13 cellular contexts compared by ENCODE assay signal in the genomic region with DNA sequence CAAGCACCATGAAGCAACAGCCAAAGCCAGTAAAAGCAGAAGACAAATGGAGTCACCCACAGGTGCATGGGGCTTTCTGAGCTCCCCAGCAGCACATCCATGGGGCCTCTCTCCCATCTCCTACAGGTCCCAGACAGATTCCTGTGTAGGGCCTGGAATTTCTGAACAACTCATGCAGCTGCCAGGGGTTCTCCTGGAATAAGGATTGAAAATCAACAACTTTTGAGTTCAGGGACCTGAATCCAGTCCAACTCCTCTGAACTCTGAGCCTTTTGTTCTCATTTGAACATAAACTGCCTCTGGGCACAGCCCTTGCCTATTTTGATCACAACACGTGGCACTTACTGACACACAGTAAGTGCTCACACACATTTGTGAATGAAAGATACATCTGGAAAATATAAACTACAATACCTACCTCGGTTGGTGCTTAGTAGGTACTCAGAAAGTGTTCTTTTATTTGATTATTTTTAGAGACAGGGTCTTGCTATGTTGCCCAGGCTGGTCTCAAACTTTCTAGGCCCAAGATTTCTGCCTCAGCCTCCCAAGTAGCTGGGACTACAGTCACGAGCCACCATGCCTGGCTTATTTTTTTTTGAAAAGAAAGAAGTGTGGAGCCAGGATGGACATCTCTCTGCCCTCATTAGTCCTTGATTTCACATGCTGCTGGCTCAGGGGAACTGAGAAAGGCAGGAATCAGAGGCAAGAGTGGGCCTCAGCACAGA. TPM values are rescaled to one million over a fixed set of nuclear protein-coding genes. Genes with fewer than 3 reads are reported as not detected.
DNase-seq lines count a peak whose midpoint lies in the region; ATAC-seq, FAIRE-seq and TF ChIP-seq lines count a peak whose summit lies in the region.
"Had no signal": no experiment of that assay in that cellular context is flagged by ENCODE, and none has a peak within 500 bp of the region (broad histone marks: within the 10 kb centered on the region; RNA-seq: fewer than 3 reads in every experiment).

No MANE protein-coding gene starts in this region.

- H3K9me1 ChIP-seq in endothelial cell of umbilical vein (replicated peaks; ENCODE audit: control insufficient read depth, extremely low read depth, insufficient read depth, low read length) = no peaks in the 10 kb centered on the region

- peak; percentile 42 for DNase-seq in MCF 10A (ENCODE audit: unreplicated experiment)
- no peak for DNase-seq in mammary epithelial cell
- DNase-seq in endothelial cell of umbilical vein (ENCODE audit: low read depth, low spot score) = peak; percentile 74
- DNase-seq in naive B cell = no peak
- no peak for DNase-seq in uterus
- DNase-seq in erythroblast (lab: John Stamatoyannopoulos, UW) = no peak
- no peak for DNase-seq in RCC 7860 (ENCODE audit: low spot score)
- DNase-seq: activated CD4-positive, alpha-beta T cell treated with anti-CD3 and anti-CD28 coated beads for 48 hours; NCI-H446 treated with DMSO at 0.1 percent for 48 hours; nephron progenitor cell; SIG-M5 had no signal

- dilution Hi-C loops in mammary epithelial cell (cut with HindIII; ENCODE audit: low sequenced_read_pairs) = no loop called here
- dilution Hi-C loops in endothelial cell of umbilical vein (cut with MboI; ENCODE audit: extremely low pct_ligation_motif_present, low sequenced_read_pairs) = no loop called here

- no peak for TF ChIP-seq CTCF in MCF 10A (IDR thresholded peaks at IDR 0.05; ENCODE audit: unreplicated experiment)
- no peak for TF ChIP-seq CTCF in mammary epithelial cell (conservative IDR thresholded peaks at IDR 0.05 in 1 of 2, IDR thresholded peaks at IDR 0.05 in 1 of 2; ENCODE audit: extremely low read depth in 1 of 2, insufficient read depth in 1 of 2, low read depth in 1 of 2, low read length in 2 of 2)
- TF ChIP-seq CTCF in endothelial cell of umbilical vein (IDR thresholded peaks at IDR 0.05; ENCODE audit: extremely low read depth in 1 of 2, insufficient read depth in 1 of 2, low read depth in 1 of 2, low read length in 2 of 2) = no peak
- TF ChIP-seq CTCF in uterus (IDR thresholded peaks at IDR 0.05) = no peak

- H3K9ac ChIP-seq in mammary epithelial cell (ENCODE audit: insufficient read depth, low read length) (no peak overlapping the region), endothelial cell of umbilical vein (replicated peaks; ENCODE audit: extremely low read depth, insufficient read depth, low read length) (no peak overlapping the region)

- ATAC-seq in naive B cell (ENCODE audit: low read depth in 2 of 2) (no peak), GM21737 (IDR thresholded peaks at IDR 0.05; ENCODE audit: unreplicated experiment) (no peak)

- 74% methylated on average over 3 of the region's 3 CpGs for WGBS in mammary epithelial cell (ENCODE audit: low coverage, missing lambda C conversion rate)

- H3K4me1 ChIP-seq in mammary epithelial cell (ENCODE audit: insufficient read depth, low read length) = peaks cover 21% of the 10 kb centered on the region
- H3K4me1 ChIP-seq in endothelial cell of umbilical vein (ENCODE audit: control insufficient read depth, extremely low read depth, insufficient read depth, low read length) = no peaks in the 10 kb centered on the region
- H3K4me1 ChIP-seq in uterus = peaks cover 10% of the 10 kb centered on the region in 2 donors

- POLR2A ChIA-PET in MCF 10A (lab: Yijun Ruan, JAX) (interaction anchor here (0.5 to 1.9 kb wide), 4 partner anchors 15 to 46 kb away, joined by 3 to 7 read pairs (median 5); partner anchors contain the start of gene GLRX5), endothelial cell of umbilical vein (lab: Charles Lee) (no interaction called here)

- H3K27ac Mint-ChIP-seq in MCF 10A (ENCODE audit: low read depth, unreplicated experiment) (peak overlapping the region; percentile 71), naive B cell (peak overlapping the region in 4 of 6 donors; percentile 26 to 84 (median 68))
- H3K27ac Mint-ChIP-seq: activated naive CD8-positive, alpha-beta T cell; nephron progenitor cell had no signal

- H3K4me3 ChIP-seq in mammary epithelial cell (replicated peaks in 1 of 3; ENCODE audit: insufficient read depth in 1 of 3, low read depth in 2 of 3, low read length in 3 of 3) (no peak overlapping the region), endothelial cell of umbilical vein (replicated peaks in 1 of 3; ENCODE audit: insufficient read depth in 1 of 3, low read depth in 1 of 3, low read length in 3 of 3) (no peak overlapping the region), uterus (no peak overlapping the region)

- no peaks in the 10 kb centered on the region for H3K36me3 Mint-ChIP-seq in MCF 10A (ENCODE audit: insufficient read depth, unreplicated experiment)
- H3K36me3 Mint-ChIP-seq in naive B cell = peaks cover 0 to 12% of the 10 kb centered on the region in 2 donors

- H3K9me3 ChIP-seq in mammary epithelial cell (replicated peaks; ENCODE audit: insufficient read depth, low read length) (no peaks in the 10 kb centered on the region), endothelial cell of umbilical vein (replicated peaks; ENCODE audit: control insufficient read depth, insufficient read depth, low read length) (no peaks in the 10 kb centered on the region), uterus (no peaks in the 10 kb centered on the region)

- no peaks in the 10 kb centered on the region for H4K20me1 ChIP-seq in mammary epithelial cell (ENCODE audit: insufficient read depth, low read length)
- no peaks in the 10 kb centered on the region for H4K20me1 ChIP-seq in endothelial cell of umbilical vein (replicated peaks; ENCODE audit: control insufficient read depth, extremely low read depth, insufficient read depth, low read length)

- H3K4me2 ChIP-seq in mammary epithelial cell (ENCODE audit: insufficient read depth, low read depth, low read length) (no peak overlapping the region), endothelial cell of umbilical vein (ENCODE audit: insufficient read depth, low read length) (no peak overlapping the region)

- BruUV-seq in MCF 10A (replicated peaks; lab: Mats Ljungman, UMichigan) (no TSS peak), mammary epithelial cell (replicated peaks; lab: Mats Ljungman, UMichigan) (no TSS peak), endothelial cell of umbilical vein (replicated peaks; lab: Mats Ljungman, UMichigan) (no TSS peak)

- intact Hi-C loops in MCF 10A (cut with micrococcal nuclease) = no loop called here
- intact Hi-C loops in mammary epithelial cell (cut with micrococcal nuclease) = no loop called here
- intact Hi-C loops in endothelial cell of umbilical vein (cut with micrococcal nuclease) = no loop called here
- intact Hi-C loops in uterus (cut with DNase I; ENCODE audit: low total_unique reads) = no loop called here

- H3K9me3 Mint-ChIP-seq in MCF 10A (ENCODE audit: unreplicated experiment) (no peaks in the 10 kb centered on the region), naive B cell (peaks cover 0 to 3% (median 0%) of the 10 kb centered on the region in 7 donors)

- CTCF ChIA-PET in MCF 10A (lab: Yijun Ruan, JAX) (interaction anchor here (1.0 to 3.0 kb wide), 3 partner anchors 31 to 47 kb away, joined by 3 to 9 read pairs (median 6); no protein-coding TSS in a partner anchor), mammary epithelial cell (lab: Charles Lee; ENCODE audit: low non-redundant PET) (interaction anchor here (0.6 kb wide), 1 partner anchor 36 kb away, joined by 3 read pairs; no protein-coding TSS in a partner anchor), endothelial cell of umbilical vein (lab: Charles Lee) (interaction anchor here (0.7 kb wide), 1 partner anchor 42 kb away, joined by 3 read pairs; no protein-coding TSS in a partner anchor)

- no peak overlapping the region for H3K27ac ChIP-seq in mammary epithelial cell (ENCODE audit: insufficient read depth, low read depth, low read length)
- H3K27ac ChIP-seq in endothelial cell of umbilical vein (ENCODE audit: insufficient read depth, low read depth, low read length) = no peak overlapping the region
- peak overlapping the region; percentile 24 to 68 for H3K27ac ChIP-seq in uterus

- FAIRE-seq in endothelial cell of umbilical vein (lab: Jason Lieb, UNC) = no peak
- no peak for FAIRE-seq in RCC 7860 (lab: Jason Lieb, UNC)

- H3K4me3 Mint-ChIP-seq in MCF 10A (ENCODE audit: unreplicated experiment) (no peak overlapping the region), naive B cell (peak overlapping the region in 1 of 8 donors; percentile 30)
- H3K4me3 Mint-ChIP-seq: activated naive CD8-positive, alpha-beta T cell; nephron progenitor cell had no signal

- H3K79me2 ChIP-seq in mammary epithelial cell (ENCODE audit: insufficient read depth, low read length) (no peaks in the 10 kb centered on the region), endothelial cell of umbilical vein (ENCODE audit: control insufficient read depth, insufficient read depth, low read length) (no peaks in the 10 kb centered on the region)

- in situ Hi-C loops in mammary epithelial cell (cut with MboI; ENCODE audit: low sequenced_read_pairs in 2 of 2) = no loop called here

- TF ChIP-seq POLR2A in endothelial cell of umbilical vein (IDR thresholded peaks at IDR 0.05; ENCODE audit: low read depth, low read length) (no peak), uterus (IDR thresholded peaks at IDR 0.05) (no peak), erythroblast (IDR thresholded peaks at IDR 0.05; ENCODE audit: low read length) (no peak)

- H3K27me3 Mint-ChIP-seq in MCF 10A (ENCODE audit: insufficient read depth, unreplicated experiment) (no peaks in the 10 kb centered on the region), naive B cell (no peaks in the 10 kb centered on the region)
- H3K27me3 Mint-ChIP-seq: activated naive CD8-positive, alpha-beta T cell had no signal

- no peaks in the 10 kb centered on the region for H3K27me3 ChIP-seq in mammary epithelial cell (ENCODE audit: insufficient read depth, low read length)
- H3K27me3 ChIP-seq in endothelial cell of umbilical vein (ENCODE audit: control insufficient read depth in 2 of 2, insufficient read depth in 2 of 2, low read length in 2 of 2) = no peaks in the 10 kb centered on the region
- no peaks in the 10 kb centered on the region for H3K27me3 ChIP-seq in uterus

- H3K4me1 Mint-ChIP-seq in MCF 10A (ENCODE audit: insufficient read depth, unreplicated experiment) (peaks cover 20% of the 10 kb centered on the region), naive B cell (peaks cover 62 to 84% (median 82%) of the 10 kb centered on the region in 3 donors)

- H2AFZ ChIP-seq in mammary epithelial cell (ENCODE audit: low read depth, low read length) (no peak overlapping the region), endothelial cell of umbilical vein (ENCODE audit: low read depth, low read length) (no peak overlapping the region)

- H3K36me3 ChIP-seq in mammary epithelial cell (ENCODE audit: insufficient read depth, low read length) (no peaks in the 10 kb centered on the region), endothelial cell of umbilical vein (ENCODE audit: control insufficient read depth in 2 of 2, extremely low read depth in 1 of 2, insufficient read depth in 2 of 2, low read length in 2 of 2) (no peaks in the 10 kb centered on the region), uterus (no peaks in the 10 kb centered on the region)

RNA-seq across cellular contexts. Expression of gene SYNE3, which starts 27.1 kb away (rescaled TPM):
- total RNA-seq in MCF 10A (2022) (8.9 and 9.5 TPM in 2 replicates), mammary epithelial cell (10 to 100 TPM in 1 of 2 donors, 1 to 10 TPM in 1; 3.5 to 13.0 TPM), endothelial cell of umbilical vein (18.8 and 19.1 TPM in 2 replicates), uterus (10 to 100 TPM in 2 of 4 donors, 1 to 10 TPM in 2; 4.9 to 36.1 (median 15.2) TPM)
- polyA plus RNA-seq in mammary epithelial cell (2.4 TPM), endothelial cell of umbilical vein (2.6 and 3.0 TPM in 2 replicates), naive B cell (ENCODE audit: low read depth in 6 of 6) (1 to 10 TPM in 5 of 6 donors, under 1 TPM in 1; 0.71 to 9.4 (median 5.3) TPM)
- polyA minus RNA-seq in mammary epithelial cell (13.3 TPM), endothelial cell of umbilical vein (8.7 and 9.0 TPM in 2 replicates)
- 2.8 and 3.1 TPM in 2 replicates for polyA plus RNA-seq in endothelial cell of umbilical vein (2011; cell fraction: cytosol; rRNA removed)
- polyA plus RNA-seq in endothelial cell of umbilical vein (2011; cell fraction: nucleus; rRNA removed) = 11.8 and 12.8 TPM in 2 replicates
- 2.7 and 3.3 TPM in 2 replicates for polyA plus RNA-seq in endothelial cell of umbilical vein (2012)
- 0.20 TPM for polyA minus RNA-seq in endothelial cell of umbilical vein (2011; cell fraction: cytosol; rRNA and poly(A)+ RNA removed)
- polyA minus RNA-seq in endothelial cell of umbilical vein (2011; cell fraction: nucleus; rRNA and poly(A)+ RNA removed) = 11.5 and 12.4 TPM in 2 replicates

RNA-seq across cellular contexts. Expression of gene GLRX5, which starts 45.5 kb away (rescaled TPM):
- total RNA-seq in MCF 10A (2022) = 32.2 and 39.8 TPM in 2 replicates
- 10 to 100 TPM; 21.2 to 34.6 TPM for total RNA-seq in mammary epithelial cell
- 30.5 TPM for polyA plus RNA-seq in mammary epithelial cell
- 17.2 TPM for polyA minus RNA-seq in mammary epithelial cell
- total RNA-seq in endothelial cell of umbilical vein = 50.9 and 52.0 TPM in 2 replicates
- polyA plus RNA-seq in endothelial cell of umbilical vein = 27.1 and 42.6 TPM in 2 replicates
- polyA plus RNA-seq in endothelial cell of umbilical vein (2011; cell fraction: cytosol; rRNA removed) = 38.9 and 47.8 TPM in 2 replicates
- 13.7 and 18.6 TPM in 2 replicates for polyA plus RNA-seq in endothelial cell of umbilical vein (2011; cell fraction: nucleus; rRNA removed)
- polyA plus RNA-seq in endothelial cell of umbilical vein (2012) = 40.2 and 60.5 TPM in 2 replicates
- 12.5 and 16.9 TPM in 2 replicates for polyA minus RNA-seq in endothelial cell of umbilical vein
- 22.4 TPM for polyA minus RNA-seq in endothelial cell of umbilical vein (2011; cell fraction: cytosol; rRNA and poly(A)+ RNA removed)
- 4.7 and 9.0 TPM in 2 replicates for polyA minus RNA-seq in endothelial cell of umbilical vein (2011; cell fraction: nucleus; rRNA and poly(A)+ RNA removed)
- polyA plus RNA-seq in naive B cell (ENCODE audit: low read depth in 6 of 6) = 10 to 100 TPM; 51.3 to 98.1 (median 62.4) TPM
- 10 to 100 TPM in 3 of 4 donors, 1 to 10 TPM in 1; 5.9 to 40.3 (median 23.7) TPM for total RNA-seq in uterus

Comparison
In these comparisons a context has a peak if more than half of its experiments do, and no peak if none do; other contexts are left out.
1. DNase-seq: peak in MCF 10A (single experiment) and endothelial cell of umbilical vein (single experiment); none in mammary epithelial cell (single experiment), naive B cell (single experiment), uterus (0 of 2), erythroblast (0 of 2) and RCC 7860 (single experiment).
2. H3K27ac ChIP-seq: peak in uterus (2 of 2); none in mammary epithelial cell (single experiment) and endothelial cell of umbilical vein (single experiment).